ENCODE assay signal across 5 cellular contexts in the genomic region with DNA sequence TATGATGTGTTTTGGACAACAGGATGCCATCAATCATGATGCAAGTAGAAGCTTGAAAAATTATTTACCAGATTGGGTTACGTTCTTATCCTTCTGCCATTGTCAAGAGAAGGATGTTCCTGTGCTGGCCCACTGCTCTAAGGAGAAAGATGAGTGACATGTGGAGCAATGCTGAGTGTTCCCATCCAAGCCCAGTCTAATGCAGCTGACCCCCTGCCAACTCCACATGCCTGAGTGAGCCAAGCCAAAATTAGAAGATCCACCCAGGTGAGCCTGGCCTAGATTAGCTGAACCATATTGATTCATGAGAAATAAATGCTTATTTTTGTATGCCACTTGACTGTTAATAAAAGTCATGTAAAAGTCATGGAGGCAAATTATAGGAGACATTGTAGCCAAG.
"Had no signal": no experiment of that assay in that cellular context is flagged by ENCODE, and none has a peak within 500 bp of the region (broad histone marks: within the 10 kb centered on the region; RNA-seq: fewer than 3 reads in every experiment).

No MANE protein-coding gene starts in this region.

- ATAC-seq: GM23338, K562 had no signal

- H3K27ac Mint-ChIP-seq: GM23338, H9 had no signal

- H3K4me1 Mint-ChIP-seq: GM23338, H9 had no signal

- DNase-seq: H9, HCEC 1CT, IMR-90 had no signal

- H3K4me3 Mint-ChIP-seq: GM23338, H9 had no signal
